In the genomic region with DNA sequence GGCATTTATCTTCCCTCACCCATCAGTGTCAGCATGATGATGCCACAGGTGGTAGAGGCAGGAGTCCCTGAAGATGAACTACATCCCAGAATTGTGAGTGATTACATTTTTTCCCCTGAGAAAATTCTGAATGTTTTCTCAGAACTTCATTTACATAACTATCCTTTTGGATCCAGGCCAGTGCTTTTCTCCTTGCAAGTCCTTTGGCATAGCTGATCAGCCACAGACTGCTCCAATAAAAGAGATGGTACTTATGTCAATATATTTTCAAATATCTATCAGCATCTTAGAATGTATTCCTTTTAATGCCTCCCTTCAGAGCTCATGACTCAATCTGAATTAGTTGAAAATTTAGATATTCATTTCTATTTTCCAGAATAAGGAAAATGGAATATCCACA, we compare ENCODE assay signal across 26 cellular contexts.
A peak's percentile ranks its signal among the peaks of the same experiment; 100 is the strongest.
DNase-seq lines count a peak whose midpoint lies in the region; ATAC-seq and TF ChIP-seq lines count a peak whose summit lies in the region.
"Had no signal": no experiment of that assay in that cellular context is flagged by ENCODE, and none has a peak within 500 bp of the region (broad histone marks: within the 10 kb centered on the region; RNA-seq: fewer than 3 reads in every experiment).

No MANE protein-coding gene starts in this region.

- H3K27me3 Mint-ChIP-seq in glutamatergic neuron (ENCODE audit: unreplicated experiment), result no peaks in the 10 kb centered on the region
- H3K27me3 Mint-ChIP-seq: B cell, T-cell had no signal

- H3K36me3 Mint-ChIP-seq in glutamatergic neuron (ENCODE audit: unreplicated experiment), result no peaks in the 10 kb centered on the region
- H3K36me3 Mint-ChIP-seq: CD8-positive, alpha-beta T cell; T-cell had no signal

- CTCF ChIA-PET in HEK293 (lab: Yijun Ruan, JAX), result interaction anchor here (0.7 kb wide), 1 partner anchor 431 kb away, joined by 3 read pairs; no protein-coding TSS in a partner anchor

- TF ChIP-seq POLR2A in gastroesophageal sphincter (IDR thresholded peaks at IDR 0.05), result no peak

- H3K36me3 ChIP-seq in HEK293 (ENCODE audit: control insufficient read depth in 2 of 2, insufficient read depth in 1 of 2, low read length in 2 of 2) (no peaks in the 10 kb centered on the region), gastroesophageal sphincter (no peaks in the 10 kb centered on the region)

- H3K4me1 ChIP-seq in HEK293 (ENCODE audit: control insufficient read depth, insufficient read depth, low read length), result no peaks in the 10 kb centered on the region
- H3K4me1 ChIP-seq in gastroesophageal sphincter, result peaks cover 7 to 26% (median 15%) of the 10 kb centered on the region in 3 donors
- H3K4me1 ChIP-seq: Caco-2 had no signal

- no peak overlapping the region for H3K27ac Mint-ChIP-seq in glutamatergic neuron (ENCODE audit: unreplicated experiment)
- H3K27ac Mint-ChIP-seq: B cell; CD8-positive, alpha-beta T cell; T-cell had no signal

- H3K4me3 Mint-ChIP-seq in glutamatergic neuron (ENCODE audit: unreplicated experiment), result no peak overlapping the region
- H3K4me3 Mint-ChIP-seq: B cell; CD8-positive, alpha-beta T cell; T-cell had no signal

- no peak for TF ChIP-seq EP300 in gastroesophageal sphincter (IDR thresholded peaks at IDR 0.05)

- TF ChIP-seq CTCF in HEK293 (tag by site-specific recombination; IDR thresholded peaks at IDR 0.05) (no peak), VCaP (conservative IDR thresholded peaks at IDR 0.05) (no peak), gastroesophageal sphincter (IDR thresholded peaks at IDR 0.05) (no peak), glutamatergic neuron (IDR thresholded peaks at IDR 0.05; ENCODE audit: partially characterized antibody, unreplicated experiment) (no peak)

- DNase-seq in pons (ENCODE audit: low spot score) (peak; percentile 12), glutamatergic neuron (no peak)
- DNase-seq: Caco-2; CD8-positive, alpha-beta T cell; DMS79; EL; GF-D8; Kasumi-1; MV-4-11; NCI-H1105; NCI-H1694; NCI-H2029 treated with DMSO at 0.1 percent for 48 hours; NCI-H2171; NCI-H345; NCI-H510A treated with DMSO at 0.1 percent for 48 hours; NCI-H748 treated with DMSO at 0.1 percent for 48 hours; SHP77; T-cell had no signal

- H3K27ac ChIP-seq in HEK293 (ENCODE audit: extremely low read depth, low read depth, low read length), result no peak overlapping the region
- H3K27ac ChIP-seq in VCaP, result peak overlapping the region; percentile 63
- H3K27ac ChIP-seq in gastroesophageal sphincter, result peak overlapping the region; percentile 34 to 70 (median 48)
- H3K27ac ChIP-seq: RWPE1 had no signal

- H3K4me3 ChIP-seq in HEK293 (ENCODE audit: low read depth, low read length), result no peak overlapping the region
- H3K4me3 ChIP-seq in gastroesophageal sphincter, result no peak overlapping the region
- H3K4me3 ChIP-seq: K562 had no signal

- H3K9me3 Mint-ChIP-seq in glutamatergic neuron (ENCODE audit: unreplicated experiment), result no peaks in the 10 kb centered on the region
- H3K9me3 Mint-ChIP-seq: CD8-positive, alpha-beta T cell; T-cell had no signal

- POLR2A ChIA-PET in HEK293 (lab: Yijun Ruan, JAX), result no interaction called here

- no peaks in the 10 kb centered on the region for H3K4me1 Mint-ChIP-seq in glutamatergic neuron (ENCODE audit: low read depth, unreplicated experiment)
- H3K4me1 Mint-ChIP-seq: B cell, T-cell had no signal

- ATAC-seq in gastroesophageal sphincter (no peak), HG03521 (IDR thresholded peaks at IDR 0.05; ENCODE audit: unreplicated experiment) (no peak), HG03460 (IDR thresholded peaks at IDR 0.05; ENCODE audit: unreplicated experiment) (no peak)
- ATAC-seq: CD8-positive, alpha-beta T cell; K562; T-cell had no signal

- H3K9me3 ChIP-seq in HEK293 (ENCODE audit: control insufficient read depth, insufficient read depth, low read depth, low read length) (no peaks in the 10 kb centered on the region), gastroesophageal sphincter (no peaks in the 10 kb centered on the region)
- H3K9me3 ChIP-seq: Caco-2 had no signal

- no peaks in the 10 kb centered on the region for H3K27me3 ChIP-seq in gastroesophageal sphincter

TF ChIP-seq in HEK293, 187 proteins besides CTCF, POLR2A, EP300 and RAD21:
- TF ChIP-seq SCRT2 (tag by site-specific recombination; IDR thresholded peaks at IDR 0.05), result peak; percentile 61
- no peak for TF ChIP-seq ZNF623 (tag by site-specific recombination; IDR thresholded peaks at IDR 0.05)
- no peak for TF ChIP-seq ZNF16 (tag by site-specific recombination; IDR thresholded peaks at IDR 0.05; ENCODE audit: low read depth)
TF ChIP-seq in HEK293: peak in this region for 1.
